In the genomic region with DNA sequence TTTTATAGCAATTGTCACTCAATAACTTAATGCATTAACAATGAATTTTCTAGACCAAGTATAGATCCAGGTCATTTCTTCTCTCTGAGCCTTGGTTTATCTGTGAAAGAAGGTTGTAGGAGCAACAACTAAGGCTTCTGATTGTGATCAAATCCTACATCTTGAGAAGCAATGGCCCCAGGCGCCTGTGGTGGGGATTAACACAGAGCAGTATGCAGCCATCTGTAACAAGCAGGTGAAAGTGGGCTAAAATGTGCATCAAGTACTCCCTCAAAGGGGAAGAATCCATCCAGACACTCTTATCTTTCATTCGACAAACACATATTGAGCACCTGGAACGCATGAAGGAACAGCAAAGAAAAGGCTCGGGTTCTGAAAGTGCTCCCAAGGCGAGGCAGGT, we compare ENCODE assay signal across 15 cellular contexts. TPM values are rescaled to one million over a fixed set of nuclear protein-coding genes. Genes with fewer than 3 reads are reported as not detected.
A peak's percentile ranks its signal among the peaks of the same experiment; 100 is the strongest.
DNase-seq lines count a peak whose midpoint lies in the region; ATAC-seq and TF ChIP-seq lines count a peak whose summit lies in the region.
"Had no signal": no experiment of that assay in that cellular context is flagged by ENCODE, and none has a peak within 500 bp of the region (broad histone marks: within the 10 kb centered on the region; RNA-seq: fewer than 3 reads in every experiment).

No MANE protein-coding gene starts in this region.

- no peak overlapping the region for H3K4me2 ChIP-seq in neural progenitor cell
- H3K4me2 ChIP-seq: A549, BLaER1 had no signal

- DNase-seq in ELF-1 (ENCODE audit: low read depth, low spot score) (peak; percentile 23), NCI-H524 (lab: John Stamatoyannopoulos, UW) (peak; percentile 32 to 65), endodermal cell (peak; percentile 62), neural progenitor cell (ENCODE audit: low spot score) (no peak), T-helper 2 cell (no peak), left lobe of liver (ENCODE audit: low spot score) (no peak)
- DNase-seq in NK-92 treated with Interleukin-12 subunit alpha and Interleukin-12 subunit beta, amount 100 ng/mL, for 24 hours (lab: John Stamatoyannopoulos, UW): no peak
- DNase-seq: Caco-2; CD8-positive, alpha-beta memory T cell; HCEC 1CT; HFFc6 had no signal

- peaks cover 6% of the 10 kb centered on the region for H3F3A ChIP-seq in neural progenitor cell (ENCODE audit: low read depth)

- H3K4me3 ChIP-seq in endodermal cell (ENCODE audit: low read length): no peak overlapping the region
- no peak overlapping the region for H3K4me3 ChIP-seq in neural progenitor cell
- H3K4me3 ChIP-seq: A549, BLaER1 had no signal

- H3K4me3 Mint-ChIP-seq in endodermal cell: no peak overlapping the region
- no peak overlapping the region for H3K4me3 Mint-ChIP-seq in neural progenitor cell
- H3K4me3 Mint-ChIP-seq: CD8-positive, alpha-beta memory T cell; HFFc6 had no signal

- H3K4me1 Mint-ChIP-seq in endodermal cell: peaks cover 20% of the 10 kb centered on the region
- H3K4me1 Mint-ChIP-seq in neural progenitor cell: peaks cover 10% of the 10 kb centered on the region
- H3K4me1 Mint-ChIP-seq: CD8-positive, alpha-beta memory T cell had no signal

- H2AFZ ChIP-seq in neural progenitor cell (replicated peaks): peak overlapping the region; percentile 1

- no peaks in the 10 kb centered on the region for H3K36me3 Mint-ChIP-seq in endodermal cell (ENCODE audit: low read depth)
- H3K36me3 Mint-ChIP-seq in neural progenitor cell: no peaks in the 10 kb centered on the region
- H3K36me3 Mint-ChIP-seq: CD8-positive, alpha-beta memory T cell had no signal

- TF ChIP-seq CTCF in endodermal cell (conservative IDR thresholded peaks at IDR 0.05) (no peak), neural progenitor cell (IDR thresholded peaks at IDR 0.05) (no peak)

- H3K79me2 ChIP-seq in neural progenitor cell (ENCODE audit: low read depth): no peaks in the 10 kb centered on the region

- H3K36me3 ChIP-seq in endodermal cell (ENCODE audit: control insufficient read depth, insufficient read depth, low read length) (no peaks in the 10 kb centered on the region), neural progenitor cell (no peaks in the 10 kb centered on the region)
- H3K36me3 ChIP-seq: BLaER1 had no signal

- H3K27ac ChIP-seq in endodermal cell (ENCODE audit: low read depth, low read length): no peak overlapping the region
- H3K27ac ChIP-seq in neural progenitor cell: no peak overlapping the region
- H3K27ac ChIP-seq: A549, BLaER1, HL-60 had no signal

- H3K9me3 ChIP-seq in endodermal cell (ENCODE audit: control insufficient read depth, low read length) (no peaks in the 10 kb centered on the region), neural progenitor cell (ENCODE audit: low read depth) (no peaks in the 10 kb centered on the region)
- H3K9me3 ChIP-seq: A549, BLaER1, Caco-2 had no signal

- H3K4me1 ChIP-seq in endodermal cell (ENCODE audit: control insufficient read depth, insufficient read depth, low read length): peaks cover 16% of the 10 kb centered on the region
- peaks cover 6% of the 10 kb centered on the region for H3K4me1 ChIP-seq in neural progenitor cell
- H3K4me1 ChIP-seq: A549, BLaER1 had no signal

- no peak overlapping the region for H3K9ac ChIP-seq in endodermal cell (ENCODE audit: extremely low read depth, low read length, poor library complexity, severe bottlenecking)
- no peak overlapping the region for H3K9ac ChIP-seq in neural progenitor cell
- H3K9ac ChIP-seq: BLaER1 had no signal

- no peaks in the 10 kb centered on the region for H3K9me3 Mint-ChIP-seq in endodermal cell
- no peaks in the 10 kb centered on the region for H3K9me3 Mint-ChIP-seq in neural progenitor cell
- H3K9me3 Mint-ChIP-seq: CD8-positive, alpha-beta memory T cell; HFFc6 had no signal

- ATAC-seq in left lobe of liver: no peak
- ATAC-seq in GM18511 (IDR thresholded peaks at IDR 0.05; ENCODE audit: unreplicated experiment): no peak
- ATAC-seq: A549 had no signal

- no peaks in the 10 kb centered on the region for H4K20me1 ChIP-seq in neural progenitor cell (ENCODE audit: low read depth)
- H4K20me1 ChIP-seq: BLaER1 had no signal

- H3K27me3 Mint-ChIP-seq in endodermal cell (ENCODE audit: insufficient read depth) (peaks cover 13% of the 10 kb centered on the region), neural progenitor cell (ENCODE audit: insufficient read depth, low read depth) (peaks cover 8% of the 10 kb centered on the region)

- WGBS in endodermal cell (ENCODE audit: insufficient coverage in 1 of 2, insufficient read length in 1 of 2), 2 experiments: 85 to 95% methylated on average over 3 to 5 of the region's 5 CpGs

- H3K27ac Mint-ChIP-seq in endodermal cell: no peak overlapping the region
- no peak overlapping the region for H3K27ac Mint-ChIP-seq in neural progenitor cell
- H3K27ac Mint-ChIP-seq: CD8-positive, alpha-beta memory T cell; HFFc6 had no signal

- H3K27me3 ChIP-seq in endodermal cell (ENCODE audit: control insufficient read depth, insufficient read depth, low read length, poor library complexity, severe bottlenecking) (no peaks in the 10 kb centered on the region), neural progenitor cell (no peaks in the 10 kb centered on the region)
- H3K27me3 ChIP-seq: BLaER1 had no signal

RNA-seq across cellular contexts. Expression of a gene that starts 19.1 kb away (rescaled TPM):
- total RNA-seq in endodermal cell (10 to 100 TPM; 13.8 to 19.4 TPM), neural progenitor cell (ENCODE audit: low replicate concordance) (4.9 and 8.2 TPM in 2 replicates), left lobe of liver (47.0 TPM)
- polyA plus RNA-seq in endodermal cell (2013, experiment 1 of 2): 12.7 TPM
- polyA plus RNA-seq in endodermal cell (2013, experiment 2 of 2): 13.2 TPM

Comparison
In these comparisons a context has a peak if more than half of its experiments do, and no peak if none do; other contexts are left out.
1. DNase-seq: peak in ELF-1 (single experiment), NCI-H524 (2 of 2) and endodermal cell (single experiment); none in neural progenitor cell (single experiment), T-helper 2 cell (0 of 5), left lobe of liver (single experiment) and NK-92 treated with Interleukin-12 subunit alpha and Interleukin-12 subunit beta, amount 100 ng/mL, for 24 hours (single experiment).